1 cellular context compared by ENCODE assay signal in the genomic region with DNA sequence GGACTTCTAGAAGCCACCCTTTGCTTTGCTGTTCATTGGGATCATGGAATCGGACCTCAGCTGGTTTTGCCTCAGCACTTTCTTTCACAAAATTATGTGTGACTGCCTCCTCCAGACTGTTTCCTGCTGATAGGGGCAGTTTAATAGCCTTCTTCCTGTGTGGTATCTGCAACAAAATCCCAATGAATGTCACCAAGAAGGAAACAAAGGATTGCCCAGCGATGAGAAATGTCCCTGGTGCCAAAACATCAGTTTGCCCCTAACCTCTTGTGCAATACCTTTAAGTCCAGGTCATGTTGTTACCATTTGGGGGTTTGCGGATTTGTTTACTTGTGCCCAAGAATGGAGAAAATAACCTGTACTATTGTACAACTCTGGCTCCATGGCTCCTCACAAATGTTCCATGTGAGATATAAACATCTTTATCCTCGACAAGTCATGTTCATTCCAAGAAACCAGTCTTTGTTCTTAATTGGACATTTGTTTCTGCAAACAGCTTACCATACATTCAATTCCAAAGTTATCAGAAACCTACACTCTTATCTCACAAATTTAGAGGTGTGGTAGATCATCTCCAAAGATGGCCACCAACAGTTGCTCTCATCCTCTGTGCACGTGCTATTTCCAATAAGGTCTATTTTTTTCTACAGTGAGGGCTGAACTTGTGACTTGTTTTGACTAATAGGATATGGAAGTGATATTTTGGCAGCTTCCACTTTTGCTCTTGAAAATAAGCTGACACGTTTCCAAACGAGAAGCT.
TF ChIP-seq lines count a peak whose summit lies in the region.

No MANE protein-coding gene starts in this region.

TF ChIP-seq in K562, 482 proteins besides CTCF, POLR2A, EP300 and RAD21 (continued from another document and continues in another):
- TF ChIP-seq, protein P1, sequence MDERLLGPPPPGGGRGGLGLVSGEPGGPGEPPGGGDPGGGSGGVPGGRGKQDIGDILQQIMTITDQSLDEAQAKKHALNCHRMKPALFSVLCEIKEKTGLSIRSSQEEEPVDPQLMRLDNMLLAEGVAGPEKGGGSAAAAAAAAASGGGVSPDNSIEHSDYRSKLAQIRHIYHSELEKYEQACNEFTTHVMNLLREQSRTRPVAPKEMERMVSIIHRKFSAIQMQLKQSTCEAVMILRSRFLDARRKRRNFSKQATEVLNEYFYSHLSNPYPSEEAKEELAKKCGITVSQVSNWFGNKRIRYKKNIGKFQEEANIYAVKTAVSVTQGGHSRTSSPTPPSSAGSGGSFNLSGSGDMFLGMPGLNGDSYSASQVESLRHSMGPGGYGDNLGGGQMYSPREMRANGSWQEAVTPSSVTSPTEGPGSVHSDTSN (CRISPR knock-in tag; IDR thresholded peaks at IDR 0.05; ENCODE audit: low read depth), result no peak
- TF ChIP-seq, protein P1 (tag; conservative IDR thresholded peaks at IDR 0.05; ENCODE audit: low read depth), result peak; percentile 48; the same call in 1 of the 2 replicates
- TF ChIP-seq, protein P2, sequence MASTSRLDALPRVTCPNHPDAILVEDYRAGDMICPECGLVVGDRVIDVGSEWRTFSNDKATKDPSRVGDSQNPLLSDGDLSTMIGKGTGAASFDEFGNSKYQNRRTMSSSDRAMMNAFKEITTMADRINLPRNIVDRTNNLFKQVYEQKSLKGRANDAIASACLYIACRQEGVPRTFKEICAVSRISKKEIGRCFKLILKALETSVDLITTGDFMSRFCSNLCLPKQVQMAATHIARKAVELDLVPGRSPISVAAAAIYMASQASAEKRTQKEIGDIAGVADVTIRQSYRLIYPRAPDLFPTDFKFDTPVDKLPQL (IDR thresholded peaks at IDR 0.05; ENCODE audit: extremely low read depth, insufficient read length), result no peak
- TF ChIP-seq, protein P3, sequence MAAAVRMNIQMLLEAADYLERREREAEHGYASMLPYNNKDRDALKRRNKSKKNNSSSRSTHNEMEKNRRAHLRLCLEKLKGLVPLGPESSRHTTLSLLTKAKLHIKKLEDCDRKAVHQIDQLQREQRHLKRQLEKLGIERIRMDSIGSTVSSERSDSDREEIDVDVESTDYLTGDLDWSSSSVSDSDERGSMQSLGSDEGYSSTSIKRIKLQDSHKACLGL (CRISPR knock-in tag; IDR thresholded peaks at IDR 0.05; ENCODE audit: borderline replicate concordance, poor library complexity, severe bottlenecking), result no peak
- no peak for TF ChIP-seq CREB1 (IDR thresholded peaks at IDR 0.05)
- no peak for TF ChIP-seq CREB1 (CRISPR knock-in tag; IDR thresholded peaks at IDR 0.05)
- TF ChIP-seq, protein P4, sequence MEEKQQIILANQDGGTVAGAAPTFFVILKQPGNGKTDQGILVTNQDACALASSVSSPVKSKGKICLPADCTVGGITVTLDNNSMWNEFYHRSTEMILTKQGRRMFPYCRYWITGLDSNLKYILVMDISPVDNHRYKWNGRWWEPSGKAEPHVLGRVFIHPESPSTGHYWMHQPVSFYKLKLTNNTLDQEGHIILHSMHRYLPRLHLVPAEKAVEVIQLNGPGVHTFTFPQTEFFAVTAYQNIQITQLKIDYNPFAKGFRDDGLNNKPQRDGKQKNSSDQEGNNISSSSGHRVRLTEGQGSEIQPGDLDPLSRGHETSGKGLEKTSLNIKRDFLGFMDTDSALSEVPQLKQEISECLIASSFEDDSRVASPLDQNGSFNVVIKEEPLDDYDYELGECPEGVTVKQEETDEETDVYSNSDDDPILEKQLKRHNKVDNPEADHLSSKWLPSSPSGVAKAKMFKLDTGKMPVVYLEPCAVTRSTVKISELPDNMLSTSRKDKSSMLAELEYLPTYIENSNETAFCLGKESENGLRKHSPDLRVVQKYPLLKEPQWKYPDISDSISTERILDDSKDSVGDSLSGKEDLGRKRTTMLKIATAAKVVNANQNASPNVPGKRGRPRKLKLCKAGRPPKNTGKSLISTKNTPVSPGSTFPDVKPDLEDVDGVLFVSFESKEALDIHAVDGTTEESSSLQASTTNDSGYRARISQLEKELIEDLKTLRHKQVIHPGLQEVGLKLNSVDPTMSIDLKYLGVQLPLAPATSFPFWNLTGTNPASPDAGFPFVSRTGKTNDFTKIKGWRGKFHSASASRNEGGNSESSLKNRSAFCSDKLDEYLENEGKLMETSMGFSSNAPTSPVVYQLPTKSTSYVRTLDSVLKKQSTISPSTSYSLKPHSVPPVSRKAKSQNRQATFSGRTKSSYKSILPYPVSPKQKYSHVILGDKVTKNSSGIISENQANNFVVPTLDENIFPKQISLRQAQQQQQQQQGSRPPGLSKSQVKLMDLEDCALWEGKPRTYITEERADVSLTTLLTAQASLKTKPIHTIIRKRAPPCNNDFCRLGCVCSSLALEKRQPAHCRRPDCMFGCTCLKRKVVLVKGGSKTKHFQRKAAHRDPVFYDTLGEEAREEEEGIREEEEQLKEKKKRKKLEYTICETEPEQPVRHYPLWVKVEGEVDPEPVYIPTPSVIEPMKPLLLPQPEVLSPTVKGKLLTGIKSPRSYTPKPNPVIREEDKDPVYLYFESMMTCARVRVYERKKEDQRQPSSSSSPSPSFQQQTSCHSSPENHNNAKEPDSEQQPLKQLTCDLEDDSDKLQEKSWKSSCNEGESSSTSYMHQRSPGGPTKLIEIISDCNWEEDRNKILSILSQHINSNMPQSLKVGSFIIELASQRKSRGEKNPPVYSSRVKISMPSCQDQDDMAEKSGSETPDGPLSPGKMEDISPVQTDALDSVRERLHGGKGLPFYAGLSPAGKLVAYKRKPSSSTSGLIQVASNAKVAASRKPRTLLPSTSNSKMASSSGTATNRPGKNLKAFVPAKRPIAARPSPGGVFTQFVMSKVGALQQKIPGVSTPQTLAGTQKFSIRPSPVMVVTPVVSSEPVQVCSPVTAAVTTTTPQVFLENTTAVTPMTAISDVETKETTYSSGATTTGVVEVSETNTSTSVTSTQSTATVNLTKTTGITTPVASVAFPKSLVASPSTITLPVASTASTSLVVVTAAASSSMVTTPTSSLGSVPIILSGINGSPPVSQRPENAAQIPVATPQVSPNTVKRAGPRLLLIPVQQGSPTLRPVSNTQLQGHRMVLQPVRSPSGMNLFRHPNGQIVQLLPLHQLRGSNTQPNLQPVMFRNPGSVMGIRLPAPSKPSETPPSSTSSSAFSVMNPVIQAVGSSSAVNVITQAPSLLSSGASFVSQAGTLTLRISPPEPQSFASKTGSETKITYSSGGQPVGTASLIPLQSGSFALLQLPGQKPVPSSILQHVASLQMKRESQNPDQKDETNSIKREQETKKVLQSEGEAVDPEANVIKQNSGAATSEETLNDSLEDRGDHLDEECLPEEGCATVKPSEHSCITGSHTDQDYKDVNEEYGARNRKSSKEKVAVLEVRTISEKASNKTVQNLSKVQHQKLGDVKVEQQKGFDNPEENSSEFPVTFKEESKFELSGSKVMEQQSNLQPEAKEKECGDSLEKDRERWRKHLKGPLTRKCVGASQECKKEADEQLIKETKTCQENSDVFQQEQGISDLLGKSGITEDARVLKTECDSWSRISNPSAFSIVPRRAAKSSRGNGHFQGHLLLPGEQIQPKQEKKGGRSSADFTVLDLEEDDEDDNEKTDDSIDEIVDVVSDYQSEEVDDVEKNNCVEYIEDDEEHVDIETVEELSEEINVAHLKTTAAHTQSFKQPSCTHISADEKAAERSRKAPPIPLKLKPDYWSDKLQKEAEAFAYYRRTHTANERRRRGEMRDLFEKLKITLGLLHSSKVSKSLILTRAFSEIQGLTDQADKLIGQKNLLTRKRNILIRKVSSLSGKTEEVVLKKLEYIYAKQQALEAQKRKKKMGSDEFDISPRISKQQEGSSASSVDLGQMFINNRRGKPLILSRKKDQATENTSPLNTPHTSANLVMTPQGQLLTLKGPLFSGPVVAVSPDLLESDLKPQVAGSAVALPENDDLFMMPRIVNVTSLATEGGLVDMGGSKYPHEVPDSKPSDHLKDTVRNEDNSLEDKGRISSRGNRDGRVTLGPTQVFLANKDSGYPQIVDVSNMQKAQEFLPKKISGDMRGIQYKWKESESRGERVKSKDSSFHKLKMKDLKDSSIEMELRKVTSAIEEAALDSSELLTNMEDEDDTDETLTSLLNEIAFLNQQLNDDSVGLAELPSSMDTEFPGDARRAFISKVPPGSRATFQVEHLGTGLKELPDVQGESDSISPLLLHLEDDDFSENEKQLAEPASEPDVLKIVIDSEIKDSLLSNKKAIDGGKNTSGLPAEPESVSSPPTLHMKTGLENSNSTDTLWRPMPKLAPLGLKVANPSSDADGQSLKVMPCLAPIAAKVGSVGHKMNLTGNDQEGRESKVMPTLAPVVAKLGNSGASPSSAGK (IDR thresholded peaks at IDR 0.05), result peak; percentile 65
- TF ChIP-seq DACH1 (IDR thresholded peaks at IDR 0.05; ENCODE audit: partially characterized antibody), result no peak
- TF ChIP-seq EWSR1 (IDR thresholded peaks at IDR 0.05; ENCODE audit: borderline replicate concordance, low read depth, partially characterized antibody), result no peak
- no peak for TF ChIP-seq RBBP5 (IDR thresholded peaks at IDR 0.05; ENCODE audit: borderline replicate concordance, insufficient read depth, low read length, poor library complexity, severe bottlenecking)
- no peak for TF ChIP-seq ZNF75A (CRISPR knock-in tag; IDR thresholded peaks at IDR 0.05)
- TF ChIP-seq ZNF174 (CRISPR knock-in tag; IDR thresholded peaks at IDR 0.05), result no peak
- TF ChIP-seq SRSF9 (IDR thresholded peaks at IDR 0.05; ENCODE audit: borderline replicate concordance, low read depth, low read length), result no peak
- TF ChIP-seq ETV5 (CRISPR knock-in tag; IDR thresholded peaks at IDR 0.05; ENCODE audit: low read depth), result peak; percentile 94
- no peak for TF ChIP-seq ZNF217 (CRISPR knock-in tag; IDR thresholded peaks at IDR 0.05)
- no peak for TF ChIP-seq CBX8 (IDR thresholded peaks at IDR 0.05; ENCODE audit: borderline replicate concordance, extremely low read depth, low read depth, low read length, poor library complexity, severe bottlenecking)
- TF ChIP-seq BACH1 (tag; IDR thresholded peaks at IDR 0.05), result peak; percentile 37; the same call in 1 of the 2 replicates
- TF ChIP-seq ZNF316 (IDR thresholded peaks at IDR 0.05), result peak; percentile 32; the same call in 1 of the 2 replicates
- no peak for TF ChIP-seq ZNF12 (CRISPR knock-in tag; IDR thresholded peaks at IDR 0.05)
- TF ChIP-seq FIP1L1 (IDR thresholded peaks at IDR 0.05; ENCODE audit: low read depth, low read length, poor library complexity, severe bottlenecking), result no peak
- TF ChIP-seq, protein P5, sequence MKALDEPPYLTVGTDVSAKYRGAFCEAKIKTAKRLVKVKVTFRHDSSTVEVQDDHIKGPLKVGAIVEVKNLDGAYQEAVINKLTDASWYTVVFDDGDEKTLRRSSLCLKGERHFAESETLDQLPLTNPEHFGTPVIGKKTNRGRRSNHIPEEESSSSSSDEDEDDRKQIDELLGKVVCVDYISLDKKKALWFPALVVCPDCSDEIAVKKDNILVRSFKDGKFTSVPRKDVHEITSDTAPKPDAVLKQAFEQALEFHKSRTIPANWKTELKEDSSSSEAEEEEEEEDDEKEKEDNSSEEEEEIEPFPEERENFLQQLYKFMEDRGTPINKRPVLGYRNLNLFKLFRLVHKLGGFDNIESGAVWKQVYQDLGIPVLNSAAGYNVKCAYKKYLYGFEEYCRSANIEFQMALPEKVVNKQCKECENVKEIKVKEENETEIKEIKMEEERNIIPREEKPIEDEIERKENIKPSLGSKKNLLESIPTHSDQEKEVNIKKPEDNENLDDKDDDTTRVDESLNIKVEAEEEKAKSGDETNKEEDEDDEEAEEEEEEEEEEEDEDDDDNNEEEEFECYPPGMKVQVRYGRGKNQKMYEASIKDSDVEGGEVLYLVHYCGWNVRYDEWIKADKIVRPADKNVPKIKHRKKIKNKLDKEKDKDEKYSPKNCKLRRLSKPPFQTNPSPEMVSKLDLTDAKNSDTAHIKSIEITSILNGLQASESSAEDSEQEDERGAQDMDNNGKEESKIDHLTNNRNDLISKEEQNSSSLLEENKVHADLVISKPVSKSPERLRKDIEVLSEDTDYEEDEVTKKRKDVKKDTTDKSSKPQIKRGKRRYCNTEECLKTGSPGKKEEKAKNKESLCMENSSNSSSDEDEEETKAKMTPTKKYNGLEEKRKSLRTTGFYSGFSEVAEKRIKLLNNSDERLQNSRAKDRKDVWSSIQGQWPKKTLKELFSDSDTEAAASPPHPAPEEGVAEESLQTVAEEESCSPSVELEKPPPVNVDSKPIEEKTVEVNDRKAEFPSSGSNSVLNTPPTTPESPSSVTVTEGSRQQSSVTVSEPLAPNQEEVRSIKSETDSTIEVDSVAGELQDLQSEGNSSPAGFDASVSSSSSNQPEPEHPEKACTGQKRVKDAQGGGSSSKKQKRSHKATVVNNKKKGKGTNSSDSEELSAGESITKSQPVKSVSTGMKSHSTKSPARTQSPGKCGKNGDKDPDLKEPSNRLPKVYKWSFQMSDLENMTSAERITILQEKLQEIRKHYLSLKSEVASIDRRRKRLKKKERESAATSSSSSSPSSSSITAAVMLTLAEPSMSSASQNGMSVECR (CRISPR knock-in tag; IDR thresholded peaks at IDR 0.05), result no peak
- TF ChIP-seq SRSF1 (IDR thresholded peaks at IDR 0.05; ENCODE audit: low read depth, low read length), result no peak
- TF ChIP-seq DPF2 (IDR thresholded peaks at IDR 0.05), result peak; percentile 78
- peak; percentile 58; the same call in 1 of the 2 replicates for TF ChIP-seq STAT5A (IDR thresholded peaks at IDR 0.05; ENCODE audit: borderline replicate concordance, low read length)
